Comparison of ENCODE assay signal across 13 cellular contexts in genomic region chr7:128192497-128193142, GRCh38. TPM values are rescaled to one million over a fixed set of nuclear protein-coding genes. Genes with fewer than 3 reads are reported as not detected.
"Had no signal": no experiment of that assay in that cellular context is flagged by ENCODE, and none has a peak within 500 bp of the region (broad histone marks: within the 10 kb centered on the region; RNA-seq: fewer than 3 reads in every experiment).

No MANE protein-coding gene starts in this region.

- DNase-seq: activated CD4-positive, alpha-beta T cell treated with anti-CD3 and anti-CD28 coated beads, Interleukin-2, amount 10 ng/mL, durations not matched to agents 7 days and 5 days; activated naive CD4-positive, alpha-beta T cell treated with anti-CD3 and anti-CD28 coated beads for 36 hours; caudate nucleus; cortex of kidney; effector memory CD8-positive, alpha-beta T cell; midbrain; small intestine; T-helper 1 cell; tibial artery; uterus; WERI-Rb-1 had no signal

- H3K36me3 ChIP-seq: gastroesophageal sphincter, neural progenitor cell, tibial artery, uterus, WERI-Rb-1 had no signal

- H3K27me3 ChIP-seq: neural progenitor cell, uterus had no signal

- ATAC-seq: effector memory CD8-positive, alpha-beta T cell; gastroesophageal sphincter had no signal

- H3K9ac ChIP-seq: neural progenitor cell had no signal

- H3K4me3 ChIP-seq: gastroesophageal sphincter, neural progenitor cell, tibial artery, uterus had no signal

- H3K4me1 ChIP-seq: gastroesophageal sphincter, neural progenitor cell, tibial artery, uterus had no signal

- H3K4me1 Mint-ChIP-seq: neural progenitor cell had no signal

- H3K4me3 Mint-ChIP-seq: activated CD4-positive, alpha-beta T cell treated with anti-CD3 and anti-CD28 coated beads, Interleukin-2, amount 10 ng/mL, durations not matched to agents 7 days and 5 days; activated naive CD4-positive, alpha-beta T cell treated with anti-CD3 and anti-CD28 coated beads for 36 hours; effector memory CD8-positive, alpha-beta T cell; neural progenitor cell had no signal

- H3K27ac Mint-ChIP-seq: activated CD4-positive, alpha-beta T cell treated with anti-CD3 and anti-CD28 coated beads, Interleukin-2, amount 10 ng/mL, durations not matched to agents 7 days and 5 days; activated naive CD4-positive, alpha-beta T cell treated with anti-CD3 and anti-CD28 coated beads for 36 hours; effector memory CD8-positive, alpha-beta T cell; neural progenitor cell had no signal

RNA-seq across cellular contexts. Expression of gene LEP, which starts 48.5 kb away (rescaled TPM):
- total RNA-seq: activated CD4-positive, alpha-beta T cell treated with anti-CD3 and anti-CD28 coated beads, Interleukin-2, amount 10 ng/mL, durations not matched to agents 7 days and 5 days; activated naive CD4-positive, alpha-beta T cell treated with anti-CD3 and anti-CD28 coated beads for 36 hours; uterus had no signal
